Comparison of ENCODE assay signal across 11 cellular contexts in the genomic region with DNA sequence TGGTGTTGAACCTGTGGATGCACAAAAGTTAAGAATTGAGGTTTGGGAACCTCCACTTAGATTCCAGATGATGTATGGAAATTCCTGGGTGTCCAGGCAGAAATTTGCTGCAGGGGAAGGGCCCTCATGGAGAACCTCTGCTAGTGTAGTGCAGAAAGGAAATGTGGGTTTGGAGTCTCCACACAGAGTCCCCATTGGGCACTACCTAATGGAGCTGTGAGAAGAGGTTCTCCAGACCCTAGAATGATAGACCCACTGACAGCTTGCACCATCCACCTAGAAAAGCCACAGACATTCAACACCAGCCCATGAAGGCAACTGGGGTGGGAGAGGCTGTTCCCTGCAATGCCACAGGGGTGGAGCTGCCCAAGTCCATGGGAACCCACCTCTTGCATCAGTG.
"Had no signal": no experiment of that assay in that cellular context is flagged by ENCODE, and none has a peak within 500 bp of the region (broad histone marks: within the 10 kb centered on the region; RNA-seq: fewer than 3 reads in every experiment).

No MANE protein-coding gene starts in this region.

- H3K27ac ChIP-seq: GM23248 had no signal

- H3K4me3 ChIP-seq: GM23248, GM23338, HAP-1 had no signal

- H3K4me1 ChIP-seq: HAP-1 had no signal

- H3K36me3 ChIP-seq: HAP-1 had no signal

- FAIRE-seq: H1, H54 had no signal

- ATAC-seq: GM23338, HCT116 had no signal

- H3K27ac Mint-ChIP-seq: GM23338, H9, HFFc6 had no signal

- H3K4me1 Mint-ChIP-seq: GM23338, H9 had no signal

- DNase-seq: GM23248, GOT3, H7, H9, HCEC 1CT, HFFc6 had no signal

- H3K4me3 Mint-ChIP-seq: GM23338, H9, HFFc6 had no signal

- H3K9me3 ChIP-seq: HAP-1 had no signal
